12 cellular contexts compared by ENCODE assay signal in the genomic region with DNA sequence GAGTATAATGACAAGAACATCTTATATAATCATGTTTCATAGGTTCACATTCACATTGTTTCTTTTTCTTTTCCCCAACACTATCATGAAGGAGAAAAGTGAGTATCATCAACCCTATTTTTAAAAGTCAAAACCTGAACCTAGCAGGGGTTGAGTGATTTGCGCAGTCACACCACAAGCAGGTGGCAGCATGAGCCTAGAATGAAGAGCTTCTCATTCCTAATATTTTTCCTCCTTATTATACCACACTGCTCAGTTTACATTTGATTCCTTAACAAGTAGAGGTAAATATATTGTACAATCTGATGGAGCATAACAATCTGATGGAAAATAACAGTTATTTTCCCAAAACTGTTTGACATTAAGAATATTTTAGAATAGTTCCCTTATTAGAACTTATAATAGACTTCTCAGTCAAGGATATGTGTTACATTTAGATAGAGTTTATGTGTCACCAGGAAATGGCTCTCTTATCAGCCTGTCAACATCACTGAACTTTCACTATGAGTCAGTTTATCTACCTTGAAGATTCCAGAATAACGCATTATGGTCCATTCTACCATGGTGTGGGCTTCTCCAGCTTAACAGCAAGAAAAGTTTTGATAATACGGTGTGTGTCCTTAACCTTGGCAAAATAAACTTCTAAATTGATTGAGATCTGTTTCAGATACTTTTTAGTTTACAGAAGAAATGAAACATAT.
DNase-seq lines count a peak whose midpoint lies in the region; ATAC-seq and TF ChIP-seq lines count a peak whose summit lies in the region.
"Had no signal": no experiment of that assay in that cellular context is flagged by ENCODE, and none has a peak within 500 bp of the region (broad histone marks: within the 10 kb centered on the region; RNA-seq: fewer than 3 reads in every experiment).

No MANE protein-coding gene starts in this region.

- H3K27ac Mint-ChIP-seq in central memory CD8-positive, alpha-beta T cell (ENCODE audit: low read depth), result peak overlapping the region; percentile 20
- H3K27ac Mint-ChIP-seq in stimulated activated naive CD8-positive, alpha-beta T cell treated with anti-CD3 and anti-CD28 coated beads, Interleukin-15, Interleukin-2, amounts not matched to agents 100 ng/mL and 50 ng/mL, for 24 hours, result peak overlapping the region; percentile 34
- no peak overlapping the region for H3K27ac Mint-ChIP-seq in endothelial cell (ENCODE audit: unreplicated experiment)
- H3K27ac Mint-ChIP-seq: stimulated activated naive B cell treated with anti-CD40 and anti-IgM and Interleukin-4, amounts not matched to agents 10 μg/mL and 1 μg/mL and 100 μg/mL, for 72 hours had no signal

- H3K27ac ChIP-seq in heart right ventricle, result no peak overlapping the region
- no peak overlapping the region for H3K27ac ChIP-seq in left lung
- H3K27ac ChIP-seq: HL-60, uterus had no signal

- H3K36me3 Mint-ChIP-seq in central memory CD8-positive, alpha-beta T cell (ENCODE audit: insufficient read depth), result no peaks in the 10 kb centered on the region
- H3K36me3 Mint-ChIP-seq in stimulated activated naive CD8-positive, alpha-beta T cell treated with anti-CD3 and anti-CD28 coated beads, Interleukin-15, Interleukin-2, amounts not matched to agents 100 ng/mL and 50 ng/mL, for 24 hours (ENCODE audit: low read depth), result no peaks in the 10 kb centered on the region
- no peaks in the 10 kb centered on the region for H3K36me3 Mint-ChIP-seq in endothelial cell (ENCODE audit: low read depth, unreplicated experiment)

- H3K4me1 ChIP-seq in heart right ventricle (peaks cover 0 to 2% (median 0%) of the 10 kb centered on the region in 9 donors), left lung (no peaks in the 10 kb centered on the region)
- H3K4me1 ChIP-seq: uterus had no signal

- intact Hi-C loops in heart right ventricle (cut with DNase I), result loop anchor here in 6 of 10 donors (5.0 to 10.0 kb wide), 3 partner anchors 390 to 413 kb away; no protein-coding TSS in a partner anchor
- intact Hi-C loops in Right ventricle myocardium superior (cut with DNase I), result loop anchor here (10.0 kb wide), 1 partner anchor 410 kb away; no protein-coding TSS in a partner anchor
- intact Hi-C loops in left lung (cut with DNase I), result no loop called here

- H3K27me3 Mint-ChIP-seq in central memory CD8-positive, alpha-beta T cell, result no peaks in the 10 kb centered on the region
- no peaks in the 10 kb centered on the region for H3K27me3 Mint-ChIP-seq in stimulated activated naive CD8-positive, alpha-beta T cell treated with anti-CD3 and anti-CD28 coated beads, Interleukin-15, Interleukin-2, amounts not matched to agents 100 ng/mL and 50 ng/mL, for 24 hours
- H3K27me3 Mint-ChIP-seq in endothelial cell (ENCODE audit: unreplicated experiment), result no peaks in the 10 kb centered on the region
- H3K27me3 Mint-ChIP-seq: stimulated activated naive B cell treated with anti-CD40 and anti-IgM and Interleukin-4, amounts not matched to agents 10 μg/mL and 1 μg/mL and 100 μg/mL, for 72 hours had no signal

- H3K27me3 ChIP-seq in heart right ventricle (no peaks in the 10 kb centered on the region), left lung (no peaks in the 10 kb centered on the region)
- H3K27me3 ChIP-seq: uterus had no signal

- no peak overlapping the region for H3K4me3 Mint-ChIP-seq in central memory CD8-positive, alpha-beta T cell
- no peak overlapping the region for H3K4me3 Mint-ChIP-seq in stimulated activated naive CD8-positive, alpha-beta T cell treated with anti-CD3 and anti-CD28 coated beads, Interleukin-15, Interleukin-2, amounts not matched to agents 100 ng/mL and 50 ng/mL, for 24 hours
- H3K4me3 Mint-ChIP-seq in endothelial cell (ENCODE audit: unreplicated experiment), result no peak overlapping the region
- H3K4me3 Mint-ChIP-seq: stimulated activated naive B cell treated with anti-CD40 and anti-IgM and Interleukin-4, amounts not matched to agents 10 μg/mL and 1 μg/mL and 100 μg/mL, for 72 hours had no signal

- H3K4me3 ChIP-seq in heart right ventricle, result no peak overlapping the region
- H3K4me3 ChIP-seq in left lung, result no peak overlapping the region
- H3K4me3 ChIP-seq: uterus had no signal

- ATAC-seq in heart right ventricle, result no peak
- ATAC-seq in Right ventricle myocardium superior (ENCODE audit: poor library complexity), result no peak
- peak; percentile 32 for ATAC-seq in central memory CD8-positive, alpha-beta T cell (replicated peaks; ENCODE audit: extremely low read depth, poor library complexity, severe bottlenecking)
- no peak for ATAC-seq in left lung

- H3K36me3 ChIP-seq in heart right ventricle (no peaks in the 10 kb centered on the region), left lung (no peaks in the 10 kb centered on the region)
- H3K36me3 ChIP-seq: uterus had no signal

- DNase-seq in heart right ventricle (no peak), Right ventricle myocardium superior (no peak), NCI-H226 (peak; percentile 7), endothelial cell (ENCODE audit: low spot score) (no peak), SKM-1 treated with dmso at 0.1 percent for 144 hours (lab: John Stamatoyannopoulos, UW; ENCODE audit: unreplicated experiment) (no peak), left lung (no peak)
- DNase-seq in central memory CD8-positive, alpha-beta T cell (ENCODE audit: low spot score in 2 of 2), result no peak
- DNase-seq: NCI-H187 treated with DMSO at 0.1 percent for 48 hours; stimulated activated naive B cell treated with anti-CD40 and anti-IgM and Interleukin-4, amounts not matched to agents 10 μg/mL and 1 μg/mL and 100 μg/mL, for 72 hours; uterus had no signal

- TF ChIP-seq CTCF in heart right ventricle (IDR thresholded peaks at IDR 0.05) (peak in 7 of 9 donors; percentile 10 to 54 (median 45)), endothelial cell (IDR thresholded peaks at IDR 0.05; ENCODE audit: unreplicated experiment) (no peak), left lung (IDR thresholded peaks at IDR 0.05) (no peak)

- H3K9me3 ChIP-seq in heart right ventricle (no peaks in the 10 kb centered on the region), left lung (no peaks in the 10 kb centered on the region)
- H3K9me3 ChIP-seq: uterus had no signal

- H3K9me3 Mint-ChIP-seq in central memory CD8-positive, alpha-beta T cell, result no peaks in the 10 kb centered on the region
- H3K9me3 Mint-ChIP-seq in stimulated activated naive CD8-positive, alpha-beta T cell treated with anti-CD3 and anti-CD28 coated beads, Interleukin-15, Interleukin-2, amounts not matched to agents 100 ng/mL and 50 ng/mL, for 24 hours, result no peaks in the 10 kb centered on the region
- no peaks in the 10 kb centered on the region for H3K9me3 Mint-ChIP-seq in endothelial cell (ENCODE audit: unreplicated experiment)

- H3K4me1 Mint-ChIP-seq in central memory CD8-positive, alpha-beta T cell, result peaks cover 6% of the 10 kb centered on the region
- peaks cover 13% of the 10 kb centered on the region for H3K4me1 Mint-ChIP-seq in stimulated activated naive CD8-positive, alpha-beta T cell treated with anti-CD3 and anti-CD28 coated beads, Interleukin-15, Interleukin-2, amounts not matched to agents 100 ng/mL and 50 ng/mL, for 24 hours (ENCODE audit: low read depth)
- no peaks in the 10 kb centered on the region for H3K4me1 Mint-ChIP-seq in endothelial cell (ENCODE audit: unreplicated experiment)

- 88 to 92% methylated on average over 3 of the region's 3 CpGs for WGBS in heart right ventricle, 2 donors

Comparison
In these comparisons a context has a peak if more than half of its experiments do, and no peak if none do; other contexts are left out.
1. CTCF ChIP-seq: peak in heart right ventricle (7 of 9); none in endothelial cell (single experiment) and left lung (0 of 2).
2. intact Hi-C loops: an anchor here in heart right ventricle (5.0 to 10.0 kb wide) and Right ventricle myocardium superior (10.0 kb wide); none called in left lung.